In genomic region chr1:154352581-154353459, GRCh38 we compare ENCODE assay signal across 8 cellular contexts. TPM values are rescaled to one million over a fixed set of nuclear protein-coding genes. Genes with fewer than 3 reads are reported as not detected.
DNase-seq lines count a peak whose midpoint lies in the region; ATAC-seq, FAIRE-seq and TF ChIP-seq lines count a peak whose summit lies in the region.

No MANE protein-coding gene starts in this region.

- H2AK5ac ChIP-seq in trophoblast cell (ENCODE audit: low read length), result no peak overlapping the region

- H4K12ac ChIP-seq in trophoblast cell (ENCODE audit: low read depth, low read length), result no peak overlapping the region

- H3K9ac ChIP-seq in trophoblast cell (ENCODE audit: low read length), result no peak overlapping the region

- peak overlapping the region; percentile 37 for H3K14ac ChIP-seq in trophoblast cell (ENCODE audit: low read length)

- H2BK12ac ChIP-seq in trophoblast cell (ENCODE audit: low read length), result no peak overlapping the region

- no peak overlapping the region for H2BK120ac ChIP-seq in trophoblast cell (ENCODE audit: insufficient read depth, low read length, poor library complexity)

- H3K9me3 ChIP-seq in Peyer's patch, result no peaks in the 10 kb centered on the region
- H3K9me3 ChIP-seq in trophoblast cell (ENCODE audit: insufficient read depth, low read depth, low read length), result no peaks in the 10 kb centered on the region

- FAIRE-seq in H54 (lab: Jason Lieb, UNC), result no peak

- peak overlapping the region; percentile 68 for H2AFZ ChIP-seq in trophoblast cell (ENCODE audit: insufficient read depth, low read length, poor library complexity)

- WGBS in trophoblast cell (ENCODE audit: extremely low coverage, insufficient coverage, insufficient read length), result no CpG with 5 or more reads among the region's 41 CpGs

- H3K4me3 ChIP-seq in AG09309 (ENCODE audit: control insufficient read depth, low read depth, low read length) (peak overlapping the region; percentile 11), Peyer's patch (peak overlapping the region; percentile 33 to 59 (median 48)), trophoblast cell (ENCODE audit: low read depth, low read length) (peak overlapping the region; percentile 19)

- no peak overlapping the region for H4K8ac ChIP-seq in trophoblast cell (ENCODE audit: low read depth, low read length)

- H3K27me3 ChIP-seq in Peyer's patch (no peaks in the 10 kb centered on the region), trophoblast cell (ENCODE audit: insufficient read depth, low read length) (no peaks in the 10 kb centered on the region)

- TF ChIP-seq CTCF in AG09309 (IDR thresholded peaks at IDR 0.05; ENCODE audit: control insufficient read depth, insufficient read depth, low read depth, low read length, missing control alignments) (peak; percentile 19), Peyer's patch (IDR thresholded peaks at IDR 0.05) (no peak)

- TF ChIP-seq POLR2A in H54 (IDR thresholded peaks at IDR 0.05; ENCODE audit: low read depth, low read length) (peak; percentile 8; the same call in 1 of the 2 replicates), Peyer's patch (IDR thresholded peaks at IDR 0.05) (peak; percentile 46 to 56)

- ATAC-seq in left ventricle myocardium superior, result peak; percentile 69
- ATAC-seq in HG03108 (IDR thresholded peaks at IDR 0.05; ENCODE audit: unreplicated experiment), result no peak
- no peak for ATAC-seq in HG03520 (IDR thresholded peaks at IDR 0.05; ENCODE audit: unreplicated experiment)

- intact Hi-C loops in left ventricle myocardium superior (cut with micrococcal nuclease), result no loop called here

- H3K27ac ChIP-seq in Peyer's patch (peak overlapping the region; percentile 64 to 89 (median 79)), trophoblast cell (ENCODE audit: low read depth, low read length) (no peak overlapping the region)

- no peak overlapping the region for H3K18ac ChIP-seq in trophoblast cell (ENCODE audit: low read length)

- H3K23ac ChIP-seq in trophoblast cell (ENCODE audit: low read length), result no peak overlapping the region

- H2BK5ac ChIP-seq in trophoblast cell (ENCODE audit: low read depth, low read length, poor library complexity), result no peak overlapping the region

- H3K4me2 ChIP-seq in trophoblast cell (ENCODE audit: low read length), result peak overlapping the region; percentile 66

- DNase-seq in AG09309 (ENCODE audit: low read depth) (no peak), H54 (ENCODE audit: insufficient read length, low spot score) (no peak), Peyer's patch (peak; percentile 54 to 80 (median 80)), amygdala (lab: John Stamatoyannopoulos, UW) (peak in 35 of 56 donors; percentile 6 to 68 (median 30)), left ventricle myocardium superior (peak; percentile 62), trophoblast cell (peak; percentile 47 to 70)

- H3K4me1 ChIP-seq in Peyer's patch, result peaks cover 5 to 38% (median 10%) of the 10 kb centered on the region in 4 donors
- H3K4me1 ChIP-seq in trophoblast cell (ENCODE audit: control insufficient read depth in 1 of 2, insufficient read depth in 2 of 2, low read length in 2 of 2), result peaks cover 17 to 22% of the 10 kb centered on the region in 2 experiments

- H3K79me1 ChIP-seq in trophoblast cell (ENCODE audit: low read length), result no peaks in the 10 kb centered on the region

- H3K4ac ChIP-seq in trophoblast cell (ENCODE audit: low read depth, low read length), result no peak overlapping the region

- no peak overlapping the region for H4K91ac ChIP-seq in trophoblast cell (ENCODE audit: low read depth, low read length)

- H3K79me2 ChIP-seq in trophoblast cell (ENCODE audit: control insufficient read depth, insufficient read depth, low read length, poor library complexity), result no peaks in the 10 kb centered on the region

- H3K36me3 ChIP-seq in Peyer's patch, result peaks cover 0 to 8% (median 0%) of the 10 kb centered on the region in 3 donors
- peaks cover 15 to 16% of the 10 kb centered on the region in 2 experiments for H3K36me3 ChIP-seq in trophoblast cell (ENCODE audit: control insufficient read depth in 1 of 2, insufficient read depth in 2 of 2, low read length in 2 of 2)

RNA-seq across cellular contexts. Expression of gene ATP8B2, which starts 27.5 kb away (rescaled TPM):
- total RNA-seq in Peyer's patch (10 to 100 TPM; 18.6 to 56.9 (median 31.8) TPM), left ventricle myocardium superior (9.2 TPM)
- polyA plus RNA-seq in trophoblast cell (2013), result 9.5 and 9.6 TPM in 2 replicates

RNA-seq across cellular contexts. Expression of gene AQP10, which starts 31.9 kb away (rescaled TPM):
- under 1 TPM in 1 of 4 donors, not detected in 3; 0.85 TPM for total RNA-seq in Peyer's patch
- 0.27 TPM for total RNA-seq in left ventricle myocardium superior
- polyA plus RNA-seq in trophoblast cell (2013), result not detected in 2 replicates

RNA-seq across cellular contexts. Expression of gene IL6R, which starts 52.3 kb away (rescaled TPM):
- 100 to 1,000 TPM in 2 of 4 donors, 10 to 100 TPM in 2; 56.1 to 140 (median 100) TPM for total RNA-seq in Peyer's patch
- 15.3 TPM for total RNA-seq in left ventricle myocardium superior
- 0.29 and 0.42 TPM in 2 replicates for polyA plus RNA-seq in trophoblast cell (2013)

Comparison
In these comparisons a context has a peak if more than half of its experiments do, and no peak if none do; other contexts are left out.
1. DNase-seq: peak in Peyer's patch (3 of 3), amygdala (35 of 56), left ventricle myocardium superior (single experiment) and trophoblast cell (2 of 2); none in AG09309 (single experiment) and H54 (single experiment).
2. Peak in every context shown above with its lines, with median percentiles within 50 percentile points of each other: H3K4me3 ChIP-seq.